In the genomic region with DNA sequence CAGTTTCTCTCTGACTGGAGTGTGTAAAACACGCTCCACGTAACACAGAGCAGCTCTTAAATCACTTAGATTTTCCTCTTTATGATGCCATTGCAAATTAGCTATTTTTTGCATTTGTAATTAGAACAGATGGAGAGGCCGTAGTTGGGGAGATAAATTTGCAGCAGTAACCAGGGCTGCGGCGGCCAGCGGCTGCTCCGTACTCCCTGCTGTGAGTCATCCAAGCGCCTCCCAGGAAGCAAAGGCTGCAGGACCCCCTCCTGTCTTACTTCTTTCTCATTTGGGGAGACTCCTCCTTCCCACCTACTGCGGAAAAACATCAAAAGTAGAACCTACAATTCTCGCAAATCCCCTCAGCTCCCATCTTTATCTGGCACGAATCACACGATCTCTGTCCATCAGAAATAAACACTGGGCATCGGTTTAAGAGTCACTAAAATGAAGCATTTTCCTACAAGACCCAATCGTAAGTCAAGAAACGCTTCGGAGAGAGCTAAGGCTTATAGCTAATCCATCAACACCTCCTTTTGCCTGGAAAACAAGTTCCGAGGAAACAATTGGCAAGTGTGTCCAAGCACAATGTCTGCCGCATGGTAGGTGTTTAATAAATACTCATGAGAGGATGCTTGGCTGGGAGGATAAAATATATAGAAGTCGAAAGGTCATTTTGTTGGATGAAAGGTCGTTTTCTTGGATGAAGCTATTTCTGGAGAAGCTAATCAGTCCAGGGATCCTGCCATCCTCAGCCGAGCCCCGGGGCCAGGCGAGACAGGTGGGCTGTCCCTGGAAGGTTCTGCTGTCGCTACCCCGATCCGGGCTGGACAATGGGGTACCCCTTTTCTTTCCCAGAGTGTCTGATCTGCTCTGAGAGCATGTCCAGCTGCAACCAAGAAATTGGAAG, we compare ENCODE assay signal across 15 cellular contexts. TPM values are rescaled to one million over a fixed set of nuclear protein-coding genes. Genes with fewer than 3 reads are reported as not detected.
DNase-seq lines count a peak whose midpoint lies in the region; ATAC-seq and TF ChIP-seq lines count a peak whose summit lies in the region.
"Had no signal": no experiment of that assay in that cellular context is flagged by ENCODE, and none has a peak within 500 bp of the region (broad histone marks: within the 10 kb centered on the region; RNA-seq: fewer than 3 reads in every experiment).

No MANE protein-coding gene starts in this region.

- H3K4me3 ChIP-seq in GM23248, result peak overlapping the region; percentile 33
- peak overlapping the region; percentile 3 for H3K4me3 ChIP-seq in kidney epithelial cell (ENCODE audit: low read depth, low read length)
- H3K4me3 ChIP-seq in sigmoid colon, result peak overlapping the region in 3 of 4 donors; percentile 10 to 35 (median 25)
- no peak overlapping the region for H3K4me3 ChIP-seq in CD8-positive, alpha-beta T cell (ENCODE audit: low read depth, low read length)
- H3K4me3 ChIP-seq: right atrium auricular region had no signal

- H3K9ac ChIP-seq in GM23248, result no peak overlapping the region

- peak; percentile 65 for DNase-seq in GM23248
- peak; percentile 64 for DNase-seq in astrocyte of the hippocampus (ENCODE audit: low read depth, low spot score)
- DNase-seq in kidney epithelial cell (ENCODE audit: low read depth), result no peak
- no peak for DNase-seq in sigmoid colon
- DNase-seq in CD8-positive, alpha-beta T cell, result no peak
- no peak for DNase-seq in activated CD8-positive, alpha-beta T cell treated with anti-CD3 and anti-CD28 coated beads, Interleukin-2, amount 10 ng/mL, durations not matched to agents 7 days and 5 days
- no peak for DNase-seq in activated T-helper 2 cell treated with anti-CD3 and anti-CD28 coated beads, Interferon-gamma antibody, Interleukin-2, Interleukin-4, amounts not matched to agents 10 μg/mL and 5 μg/mL and 100 μg/mL, durations not matched to agents 14 hours and 24 hours and 36 hours (ENCODE audit: low spot score)
- DNase-seq: activated T-cell treated with anti-CD3 and anti-CD28 coated beads, Interleukin-2, amount 50 U/mL, for 24 hours; CD4-positive, alpha-beta memory T cell; cortex of kidney; NCI-H2081 treated with DMSO at 0.1 percent for 48 hours; RPMI8226; stimulated activated naive CD4-positive, alpha-beta T cell had no signal

- 43 to 44% methylated on average over 26 of the region's 26 CpGs for WGBS in GM23248 (ENCODE audit: low coverage in 1 of 2, low lambda C conversion rate in 2 of 2, missing lambda C conversion rate in 2 of 2), 2 experiments
- WGBS in sigmoid colon, 2 donors, result 79 to 89% methylated on average over 26 of the region's 26 CpGs

- TF ChIP-seq POLR2A in sigmoid colon (IDR thresholded peaks at IDR 0.05), result no peak

- TF ChIP-seq CTCF in kidney epithelial cell (IDR thresholded peaks at IDR 0.05; ENCODE audit: insufficient read depth, low read length, poor library complexity, severe bottlenecking), result no peak
- TF ChIP-seq CTCF in sigmoid colon (IDR thresholded peaks at IDR 0.05), result no peak
- no peak for TF ChIP-seq CTCF in CD8-positive, alpha-beta T cell (IDR thresholded peaks at IDR 0.05)

- no peaks in the 10 kb centered on the region for H3K79me2 ChIP-seq in GM23248 (ENCODE audit: insufficient read depth)

- H3K4me1 ChIP-seq in GM23248 (ENCODE audit: insufficient read depth) (peaks cover 10% of the 10 kb centered on the region; the same call in 1 of the 2 replicates), sigmoid colon (peaks cover 0 to 41% (median 34%) of the 10 kb centered on the region in 4 donors)
- H3K4me1 ChIP-seq in CD8-positive, alpha-beta T cell (ENCODE audit: insufficient read depth, low read length), result no peaks in the 10 kb centered on the region

- no peaks in the 10 kb centered on the region for H4K20me1 ChIP-seq in GM23248 (ENCODE audit: insufficient read depth)

- no peaks in the 10 kb centered on the region for H3F3A ChIP-seq in GM23248 (ENCODE audit: insufficient read depth)

- H3K9me3 Mint-ChIP-seq in CD8-positive, alpha-beta T cell, result peaks cover 8% of the 10 kb centered on the region
- H3K9me3 Mint-ChIP-seq in activated CD8-positive, alpha-beta T cell treated with anti-CD3 and anti-CD28 coated beads, Interleukin-2, amount 10 ng/mL, durations not matched to agents 7 days and 5 days (ENCODE audit: insufficient read depth), result no peaks in the 10 kb centered on the region
- no peaks in the 10 kb centered on the region for H3K9me3 Mint-ChIP-seq in activated T-helper 2 cell treated with anti-CD3 and anti-CD28 coated beads, Interferon-gamma antibody, Interleukin-2, Interleukin-4, amounts not matched to agents 10 μg/mL and 5 μg/mL and 100 μg/mL, durations not matched to agents 14 hours and 24 hours and 36 hours

- peaks cover 1% of the 10 kb centered on the region for H3K4me1 Mint-ChIP-seq in CD8-positive, alpha-beta T cell (ENCODE audit: low read depth)
- peaks cover 2% of the 10 kb centered on the region for H3K4me1 Mint-ChIP-seq in activated CD8-positive, alpha-beta T cell treated with anti-CD3 and anti-CD28 coated beads, Interleukin-2, amount 10 ng/mL, durations not matched to agents 7 days and 5 days (ENCODE audit: low read depth)
- H3K4me1 Mint-ChIP-seq in activated T-helper 2 cell treated with anti-CD3 and anti-CD28 coated beads, Interferon-gamma antibody, Interleukin-2, Interleukin-4, amounts not matched to agents 10 μg/mL and 5 μg/mL and 100 μg/mL, durations not matched to agents 14 hours and 24 hours and 36 hours (ENCODE audit: low read depth), result peaks cover 2% of the 10 kb centered on the region

- H3K36me3 ChIP-seq in GM23248 (ENCODE audit: low read depth) (no peaks in the 10 kb centered on the region), kidney epithelial cell (ENCODE audit: control insufficient read depth, insufficient read depth, low read length) (no peaks in the 10 kb centered on the region), sigmoid colon (no peaks in the 10 kb centered on the region)
- no peaks in the 10 kb centered on the region for H3K36me3 ChIP-seq in CD8-positive, alpha-beta T cell (ENCODE audit: insufficient read depth, low read length)
- H3K36me3 ChIP-seq: right atrium auricular region had no signal

- POLR2A ChIA-PET in CD8-positive, alpha-beta T cell (lab: Charles Lee), result no interaction called here
- POLR2A ChIA-PET in activated CD8-positive, alpha-beta T cell treated with anti-CD3 and anti-CD28 coated beads, Interleukin-2, amount 10 ng/mL, durations not matched to agents 7 days and 5 days (lab: Charles Lee), result no interaction called here

- TF ChIP-seq EP300 in sigmoid colon (IDR thresholded peaks at IDR 0.05), result no peak

- intact Hi-C loops in sigmoid colon (cut with DNase I), result loop anchor here (10.0 kb wide), 4 partner anchors 259 to 629 kb away; partner anchors contain the start of gene PIP4K2A
- intact Hi-C loops in CD8-positive, alpha-beta T cell (cut with DNase I, micrococcal nuclease), result loop anchor here in 1 of 2 experiments (10.0 kb wide), 1 partner anchor 479 kb away; no protein-coding TSS in a partner anchor
- intact Hi-C loops in activated T-helper 2 cell treated with anti-CD3 and anti-CD28 coated beads, Interferon-gamma antibody, Interleukin-2, Interleukin-4, amounts not matched to agents 10 μg/mL and 5 μg/mL and 100 μg/mL, durations not matched to agents 14 hours and 24 hours and 36 hours (cut with micrococcal nuclease), result loop anchor here (10.0 kb wide), 1 partner anchor 489 kb away; no protein-coding TSS in a partner anchor

- no peak overlapping the region for H3K27ac Mint-ChIP-seq in CD8-positive, alpha-beta T cell
- no peak overlapping the region for H3K27ac Mint-ChIP-seq in activated CD8-positive, alpha-beta T cell treated with anti-CD3 and anti-CD28 coated beads, Interleukin-2, amount 10 ng/mL, durations not matched to agents 7 days and 5 days
- no peak overlapping the region for H3K27ac Mint-ChIP-seq in activated T-helper 2 cell treated with anti-CD3 and anti-CD28 coated beads, Interferon-gamma antibody, Interleukin-2, Interleukin-4, amounts not matched to agents 10 μg/mL and 5 μg/mL and 100 μg/mL, durations not matched to agents 14 hours and 24 hours and 36 hours
- H3K27ac Mint-ChIP-seq: activated T-cell treated with anti-CD3 and anti-CD28 coated beads, Interleukin-2, amount 50 U/mL, for 24 hours; CD4-positive, alpha-beta memory T cell had no signal

- no peak overlapping the region for H3K4me2 ChIP-seq in GM23248 (ENCODE audit: unreplicated experiment)

- ATAC-seq in CD8-positive, alpha-beta T cell, result no peak
- no peak for ATAC-seq in HG03159 (IDR thresholded peaks at IDR 0.05; ENCODE audit: unreplicated experiment)
- no peak for ATAC-seq in activated CD8-positive, alpha-beta T cell treated with anti-CD3 and anti-CD28 coated beads, Interleukin-2, amount 10 ng/mL, durations not matched to agents 7 days and 5 days

- H3K9me2 ChIP-seq in GM23248 (ENCODE audit: insufficient read depth), result no peaks in the 10 kb centered on the region

- in situ Hi-C loops in GM23248 (cut with MboI), result no loop called here

- peak overlapping the region; percentile 51; the same call in 1 of the 2 replicates for H2AFZ ChIP-seq in GM23248

- CTCF ChIA-PET in CD8-positive, alpha-beta T cell (lab: Charles Lee), result interaction anchor here (0.5 kb wide), 1 partner anchor 50 kb away, joined by 3 read pairs; no protein-coding TSS in a partner anchor
- CTCF ChIA-PET in activated CD8-positive, alpha-beta T cell treated with anti-CD3 and anti-CD28 coated beads, Interleukin-2, amount 10 ng/mL, durations not matched to agents 7 days and 5 days (lab: Charles Lee), result interaction anchor here (0.8 kb wide), 1 partner anchor 490 kb away, joined by 3 read pairs; no protein-coding TSS in a partner anchor

- H3K27me3 ChIP-seq in GM23248 (replicated peaks; ENCODE audit: insufficient read depth) (peaks cover 9% of the 10 kb centered on the region; the same call in 1 of the 2 replicates), kidney epithelial cell (ENCODE audit: control insufficient read depth, insufficient read depth, low read length) (no peaks in the 10 kb centered on the region), sigmoid colon (no peaks in the 10 kb centered on the region)
- no peaks in the 10 kb centered on the region for H3K27me3 ChIP-seq in CD8-positive, alpha-beta T cell (ENCODE audit: insufficient read depth, low read length)
- H3K27me3 ChIP-seq: right atrium auricular region had no signal

- H3K36me3 Mint-ChIP-seq in CD8-positive, alpha-beta T cell, result no peaks in the 10 kb centered on the region
- H3K36me3 Mint-ChIP-seq in activated CD8-positive, alpha-beta T cell treated with anti-CD3 and anti-CD28 coated beads, Interleukin-2, amount 10 ng/mL, durations not matched to agents 7 days and 5 days (ENCODE audit: low read depth), result no peaks in the 10 kb centered on the region
- H3K36me3 Mint-ChIP-seq in activated T-helper 2 cell treated with anti-CD3 and anti-CD28 coated beads, Interferon-gamma antibody, Interleukin-2, Interleukin-4, amounts not matched to agents 10 μg/mL and 5 μg/mL and 100 μg/mL, durations not matched to agents 14 hours and 24 hours and 36 hours (ENCODE audit: low read depth), result no peaks in the 10 kb centered on the region
- H3K36me3 Mint-ChIP-seq: CD4-positive, alpha-beta memory T cell had no signal

- H3K4me3 Mint-ChIP-seq in CD8-positive, alpha-beta T cell, result no peak overlapping the region
- H3K4me3 Mint-ChIP-seq in activated CD8-positive, alpha-beta T cell treated with anti-CD3 and anti-CD28 coated beads, Interleukin-2, amount 10 ng/mL, durations not matched to agents 7 days and 5 days, result no peak overlapping the region
- no peak overlapping the region for H3K4me3 Mint-ChIP-seq in activated T-helper 2 cell treated with anti-CD3 and anti-CD28 coated beads, Interferon-gamma antibody, Interleukin-2, Interleukin-4, amounts not matched to agents 10 μg/mL and 5 μg/mL and 100 μg/mL, durations not matched to agents 14 hours and 24 hours and 36 hours (ENCODE audit: low read depth)
- H3K4me3 Mint-ChIP-seq: activated T-cell treated with anti-CD3 and anti-CD28 coated beads, Interleukin-2, amount 50 U/mL, for 24 hours; CD4-positive, alpha-beta memory T cell had no signal

- no peaks in the 10 kb centered on the region for H3K9me3 ChIP-seq in GM23248 (ENCODE audit: low read depth)
- peaks cover 0 to 2% (median 0%) of the 10 kb centered on the region in 4 donors for H3K9me3 ChIP-seq in sigmoid colon
- no peaks in the 10 kb centered on the region for H3K9me3 ChIP-seq in CD8-positive, alpha-beta T cell (ENCODE audit: low read length)

- H3K27ac ChIP-seq in GM23248 (no peak overlapping the region), sigmoid colon (peak overlapping the region in 3 of 4 donors; percentile 12 to 79 (median 68))
- H3K27ac ChIP-seq in CD8-positive, alpha-beta T cell (ENCODE audit: low read depth, low read length), result no peak overlapping the region
- H3K27ac ChIP-seq: right atrium auricular region had no signal

- peaks cover 16% of the 10 kb centered on the region for H3K27me3 Mint-ChIP-seq in CD8-positive, alpha-beta T cell (ENCODE audit: low read depth)
- H3K27me3 Mint-ChIP-seq in activated CD8-positive, alpha-beta T cell treated with anti-CD3 and anti-CD28 coated beads, Interleukin-2, amount 10 ng/mL, durations not matched to agents 7 days and 5 days (ENCODE audit: low read depth), result peaks cover 10% of the 10 kb centered on the region
- H3K27me3 Mint-ChIP-seq in activated T-helper 2 cell treated with anti-CD3 and anti-CD28 coated beads, Interferon-gamma antibody, Interleukin-2, Interleukin-4, amounts not matched to agents 10 μg/mL and 5 μg/mL and 100 μg/mL, durations not matched to agents 14 hours and 24 hours and 36 hours (ENCODE audit: low read depth), result peaks cover 2% of the 10 kb centered on the region

RNA-seq across cellular contexts. Expression of gene MSRB2, which starts 31.7 kb away (rescaled TPM):
- total RNA-seq in GM23248 (2014; rRNA removed; shearing (Covaris generic)), result 25.0 and 35.0 TPM in 2 replicates
- polyA plus RNA-seq in GM23248 (2016; fragmentation: Nextera tagmentation; extraction: Ambion mirVana) (69.5 and 69.7 TPM in 2 replicates), sigmoid colon (10 to 100 TPM; 16.6 to 22.4 (median 17.4) TPM)
- total RNA-seq in kidney epithelial cell (21.9 and 24.2 TPM in 2 replicates), sigmoid colon (10 to 100 TPM; 32.7 to 56.3 (median 47.0) TPM)
- 1 to 10 TPM; 1.0 to 1.1 TPM for total RNA-seq in CD8-positive, alpha-beta T cell
- 1 to 10 TPM; 7.8 to 9.7 TPM for total RNA-seq in activated CD8-positive, alpha-beta T cell treated with anti-CD3 and anti-CD28 coated beads, Interleukin-2, amount 10 ng/mL, durations not matched to agents 7 days and 5 days
- total RNA-seq in activated T-helper 2 cell treated with anti-CD3 and anti-CD28 coated beads, Interferon-gamma antibody, Interleukin-2, Interleukin-4, amounts not matched to agents 10 μg/mL and 5 μg/mL and 100 μg/mL, durations not matched to agents 14 hours and 24 hours and 36 hours, result 4.0 and 4.4 TPM in 2 replicates

Comparison
In these comparisons a context has a peak if more than half of its experiments do, and no peak if none do; other contexts are left out.
1. DNase-seq: peak in GM23248 (single experiment) and astrocyte of the hippocampus (single experiment); none in kidney epithelial cell (single experiment), sigmoid colon (single experiment), CD8-positive, alpha-beta T cell (0 of 7), activated CD8-positive, alpha-beta T cell treated with anti-CD3 and anti-CD28 coated beads, Interleukin-2, amount 10 ng/mL, durations not matched to agents 7 days and 5 days (single experiment) and activated T-helper 2 cell treated with anti-CD3 and anti-CD28 coated beads, Interferon-gamma antibody, Interleukin-2, Interleukin-4, amounts not matched to agents 10 μg/mL and 5 μg/mL and 100 μg/mL, durations not matched to agents 14 hours and 24 hours and 36 hours (single experiment).
2. H3K27ac ChIP-seq: peak in sigmoid colon (3 of 4); none in GM23248 (single experiment) and CD8-positive, alpha-beta T cell (single experiment).